ENCODE assay signal across 12 cellular contexts in the genomic region with DNA sequence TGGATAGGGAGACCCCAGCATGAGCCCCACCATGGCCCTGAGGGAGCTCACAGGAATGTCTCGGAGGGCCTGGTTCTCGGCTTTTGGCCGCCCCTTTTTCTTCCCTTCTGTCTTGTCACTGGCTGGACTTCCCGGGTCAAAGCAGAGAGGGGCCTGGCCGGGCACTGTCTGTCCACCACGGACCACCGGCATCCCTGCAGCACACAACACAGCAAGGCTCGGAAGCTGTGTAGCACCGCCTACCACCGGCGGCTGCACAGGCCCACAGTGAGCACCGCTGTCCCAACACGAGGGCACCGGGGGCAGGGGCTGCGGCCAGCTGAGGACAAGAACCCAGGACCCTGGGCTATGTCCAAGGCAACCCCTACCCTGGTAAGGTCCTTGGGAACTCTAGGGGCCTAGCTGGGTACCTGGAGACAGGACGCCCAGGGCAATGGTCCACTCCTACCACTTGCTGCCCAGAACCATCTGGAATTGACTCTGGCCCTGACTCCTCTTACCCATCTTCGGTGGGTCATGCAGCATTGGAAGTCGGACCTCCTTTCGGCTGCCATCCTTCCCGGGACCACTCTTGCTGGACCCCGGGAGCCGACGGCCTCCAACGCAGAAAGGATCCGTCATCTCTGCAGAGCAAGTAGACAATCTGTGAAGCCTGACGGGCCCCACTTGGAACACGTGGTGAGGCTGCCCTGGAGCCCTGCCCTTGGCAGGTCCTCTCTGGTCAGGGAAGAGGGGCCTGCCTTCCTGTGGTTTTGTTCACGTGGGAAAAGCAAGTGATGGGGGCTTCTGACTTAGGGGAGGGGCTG. TPM values are rescaled to one million over a fixed set of nuclear protein-coding genes. Genes with fewer than 3 reads are reported as not detected.
DNase-seq lines count a peak whose midpoint lies in the region; ATAC-seq and TF ChIP-seq lines count a peak whose summit lies in the region.
"Had no signal": no experiment of that assay in that cellular context is flagged by ENCODE, and none has a peak within 500 bp of the region (broad histone marks: within the 10 kb centered on the region; RNA-seq: fewer than 3 reads in every experiment).

No MANE protein-coding gene starts in this region.

- H3K4me1 ChIP-seq in heart left ventricle = peaks cover 0 to 29% (median 21%) of the 10 kb centered on the region in 12 donors

- no peaks in the 10 kb centered on the region for H3K27me3 Mint-ChIP-seq in Calu3 (ENCODE audit: unreplicated experiment)

- peak overlapping the region in 1 of 12 donors; percentile 86 for H3K27ac ChIP-seq in heart left ventricle

- H3K4me3 ChIP-seq in NB4 (ENCODE audit: low read depth, low read length) (no peak overlapping the region), heart left ventricle (no peak overlapping the region)

- DNase-seq in Calu3 = no peak
- peak; percentile 2 for DNase-seq in NB4 (ENCODE audit: low read depth)
- DNase-seq in heart left ventricle = peak; percentile 16 to 42 (median 23)
- DNase-seq in omental fat pad (ENCODE audit: low spot score) = peak; percentile 19
- no peak for DNase-seq in germinal center (ENCODE audit: low spot score)
- no peak for DNase-seq in GM13976 (ENCODE audit: low spot score)
- DNase-seq: activated CD4-positive, CD25-positive, alpha-beta regulatory T cell treated with anti-CD3 and anti-CD28 coated beads, Interleukin-2, amount 50 U/mL, for 72 hours; NCI-H2029; NCI-H526; PC-3 had no signal

- intact Hi-C loops in Calu3 (cut with micrococcal nuclease; ENCODE audit: unreplicated experiment) (no loop called here), heart left ventricle (cut with DNase I) (no loop called here)

- H3K4me3 Mint-ChIP-seq in Calu3 (ENCODE audit: low read depth, unreplicated experiment) = peak overlapping the region; percentile 80

- TF ChIP-seq POLR2A in NB4 (IDR thresholded peaks at IDR 0.05; ENCODE audit: extremely low read depth, insufficient read length) (no peak), heart left ventricle (IDR thresholded peaks at IDR 0.05) (no peak)

- WGBS in heart left ventricle, 4 donors = 77 to 97% (median 88%) methylated on average over 19 to 28 of the region's 28 CpGs

- peak overlapping the region; percentile 68 for H3K27ac Mint-ChIP-seq in Calu3 (ENCODE audit: unreplicated experiment)

- H3K27me3 ChIP-seq in heart left ventricle = no peaks in the 10 kb centered on the region

- H3K4me1 Mint-ChIP-seq in Calu3 (ENCODE audit: low read depth, unreplicated experiment) = peaks cover 12% of the 10 kb centered on the region

- no peak for ATAC-seq in heart left ventricle
- no peak for ATAC-seq in omental fat pad (ENCODE audit: low FRiP score)
- ATAC-seq in HG03565 (IDR thresholded peaks at IDR 0.05; ENCODE audit: unreplicated experiment) = no peak
- ATAC-seq: GM12878, PC-3 had no signal

- TF ChIP-seq CTCF in Calu3 (IDR thresholded peaks at IDR 0.05; ENCODE audit: unreplicated experiment) (no peak), NB4 (IDR thresholded peaks at IDR 0.05; ENCODE audit: low read depth, low read length) (no peak), heart left ventricle (IDR thresholded peaks at IDR 0.05) (no peak), omental fat pad (IDR thresholded peaks at IDR 0.05) (no peak), GM13976 (IDR thresholded peaks at IDR 0.05; ENCODE audit: borderline replicate concordance, control extremely low read depth, extremely low read depth, insufficient read depth, missing control alignments) (no peak)

- no TSS peak for BruUV-seq in Calu3 (replicated peaks; lab: Mats Ljungman, UMichigan)

- peaks cover 51% of the 10 kb centered on the region for H3K36me3 Mint-ChIP-seq in Calu3 (ENCODE audit: insufficient read depth, unreplicated experiment)

- in situ Hi-C loops in GM13976 (cut with MboI; ENCODE audit: low sequenced_read_pairs, unreplicated experiment) = no loop called here

- H3K9me3 ChIP-seq in heart left ventricle = no peaks in the 10 kb centered on the region

- CTCF ChIA-PET in Calu3 (lab: Charles Lee) = no interaction called here

- H3K9me3 Mint-ChIP-seq in Calu3 (ENCODE audit: low read depth, unreplicated experiment) = no peaks in the 10 kb centered on the region

- H3K36me3 ChIP-seq in heart left ventricle = peaks cover 0 to 37% (median 22%) of the 10 kb centered on the region in 9 donors

RNA-seq across cellular contexts. Expression of a gene that starts 2.2 kb away (rescaled TPM):
- 58.1 and 62.8 TPM in 2 replicates for total RNA-seq in Calu3 (2022)
- total RNA-seq in heart left ventricle = 10 to 100 TPM in 8 of 9 donors, 1 to 10 TPM in 1; 7.3 to 15.9 (median 12.2) TPM
- polyA plus RNA-seq in heart left ventricle = 1 to 10 TPM; 7.7 to 9.3 TPM
- total RNA-seq in omental fat pad = 1 to 10 TPM; 6.4 to 9.8 (median 7.2) TPM

RNA-seq across cellular contexts. Expression of a gene that starts 11.3 kb away (rescaled TPM):
- total RNA-seq in Calu3 (2022) = 85.1 and 86.3 TPM in 2 replicates
- total RNA-seq in heart left ventricle = 10 to 100 TPM; 27.7 to 43.8 (median 37.5) TPM
- polyA plus RNA-seq in heart left ventricle = 10 to 100 TPM; 27.7 to 49.7 TPM
- 10 to 100 TPM; 25.7 to 48.9 (median 30.3) TPM for total RNA-seq in omental fat pad

RNA-seq across cellular contexts. Expression of a gene that starts 11.9 kb away (rescaled TPM):
- total RNA-seq in Calu3 (2022) (23.6 and 23.7 TPM in 2 replicates), heart left ventricle (1 to 10 TPM; 3.1 to 6.3 (median 4.3) TPM), omental fat pad (1 to 10 TPM in 1 of 4 donors, under 1 TPM in 2, not detected in 1; 0.48 to 1.2 (median 0.84) TPM)
- polyA plus RNA-seq in heart left ventricle = 1 to 10 TPM; 4.8 to 6.0 TPM

RNA-seq across cellular contexts. Expression of a gene that starts 13.4 kb away (rescaled TPM):
- 111 and 113 TPM in 2 replicates for total RNA-seq in Calu3 (2022)
- total RNA-seq in heart left ventricle = 10 to 100 TPM; 41.4 to 62.6 (median 47.6) TPM
- polyA plus RNA-seq in heart left ventricle = 10 to 100 TPM; 31.0 to 58.5 TPM
- total RNA-seq in omental fat pad = 10 to 100 TPM; 34.7 to 43.8 (median 40.2) TPM

Comparison
In these comparisons a context has a peak if more than half of its experiments do, and no peak if none do; other contexts are left out.
1. DNase-seq: peak in NB4 (single experiment), heart left ventricle (5 of 5) and omental fat pad (single experiment); none in Calu3 (single experiment), germinal center (single experiment) and GM13976 (single experiment).